ENCODE assay signal across 7 cellular contexts in the genomic region with DNA sequence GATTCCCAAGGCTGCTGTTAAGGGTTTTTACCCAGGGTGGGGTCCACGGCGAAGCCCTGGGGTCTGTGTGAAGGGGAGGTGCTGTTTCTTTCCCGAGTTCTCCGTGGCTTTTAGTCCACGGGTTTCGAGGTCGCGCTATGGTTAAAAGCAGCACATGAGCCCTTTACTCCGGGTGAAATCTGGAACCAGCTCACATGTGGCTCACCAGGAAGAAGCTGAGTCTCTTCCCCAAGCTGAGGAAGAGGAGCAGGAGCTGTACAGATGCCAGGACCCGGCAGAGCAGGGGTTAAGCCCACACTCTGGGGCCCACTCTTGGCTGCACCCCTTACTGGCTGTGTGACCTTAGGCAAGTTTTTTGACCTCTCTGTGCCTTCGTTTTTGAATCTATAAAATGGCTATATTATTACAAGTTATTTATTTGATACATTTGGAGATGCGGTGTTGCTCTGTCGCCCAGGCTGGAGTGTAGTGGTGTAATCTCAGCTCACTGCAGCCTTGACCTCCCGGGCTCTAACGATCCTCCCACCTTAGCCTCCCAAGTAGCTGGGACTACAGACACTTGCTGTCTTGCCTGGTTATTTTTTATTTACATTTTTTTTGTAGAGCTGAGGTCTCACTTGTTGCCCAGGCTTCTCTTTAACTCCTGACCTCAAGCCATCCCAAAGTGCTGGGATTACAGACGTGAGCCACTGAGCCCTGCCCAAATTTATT.
A peak's percentile ranks its signal among the peaks of the same experiment; 100 is the strongest.
DNase-seq lines count a peak whose midpoint lies in the region; FAIRE-seq and TF ChIP-seq lines count a peak whose summit lies in the region.

No MANE protein-coding gene starts in this region.

- peak overlapping the region in 2 of 4 experiments; percentile 35 to 43; a peak in 2 of 7 replicates for H3K9ac ChIP-seq in H1 (replicated peaks in 1 of 4; ENCODE audit: extremely low read depth in 1 of 4, low read depth in 3 of 4, low read length in 3 of 4)

- H3K4me3 ChIP-seq in H1 (ENCODE audit: extremely low read depth in 1 of 4, insufficient read depth in 2 of 4, low read depth in 3 of 4, low read length in 4 of 4) (peak overlapping the region; percentile 47 to 71 (median 68)), mesodermal cell (ENCODE audit: extremely low read depth, insufficient read depth, low read length, poor library complexity, severe bottlenecking) (peak overlapping the region; percentile 45), vagina (peak overlapping the region; percentile 23 to 26)

- H3K18ac ChIP-seq in H1 (ENCODE audit: extremely low read depth, low read length), result peak overlapping the region; percentile 6; the same call in 1 of the 2 replicates

- H3K4me1 ChIP-seq in H1 (replicated peaks in 1 of 4; ENCODE audit: control insufficient read depth in 3 of 4, insufficient read depth in 4 of 4, low read length in 3 of 4) (peaks cover 8 to 16% (median 13%) of the 10 kb centered on the region in 4 experiments), mesodermal cell (ENCODE audit: control insufficient read depth, insufficient read depth, low read length, poor library complexity, severe bottlenecking) (peaks cover 8% of the 10 kb centered on the region), vagina (peaks cover 9% of the 10 kb centered on the region)

- H3K27me3 ChIP-seq in H1 (replicated peaks in 1 of 4; ENCODE audit: control insufficient read depth in 3 of 4, extremely low read depth in 1 of 4, insufficient read depth in 3 of 4, low read length in 3 of 4) (no peaks in the 10 kb centered on the region), vagina (no peaks in the 10 kb centered on the region)

- no peak for FAIRE-seq in H1 (lab: Jason Lieb, UNC)

- no peaks in the 10 kb centered on the region; the same call in 1 of the 2 replicates for H3K23me2 ChIP-seq in H1 (ENCODE audit: low read depth, low read length)

- H3K9me3 ChIP-seq in H1 (ENCODE audit: insufficient read depth in 2 of 2, low read depth in 1 of 2, low read length in 1 of 2) (peaks cover 6 to 9% of the 10 kb centered on the region in 2 experiments), mesodermal cell (ENCODE audit: control insufficient read depth, low read length) (peaks cover 10% of the 10 kb centered on the region), vagina (no peaks in the 10 kb centered on the region)

- H3K4ac ChIP-seq in H1 (replicated peaks; ENCODE audit: insufficient read length, low read depth, low read length), result no peak overlapping the region

- peak; percentile 15 for DNase-seq in HuH-7.5 (ENCODE audit: low spot score)
- DNase-seq in H1 (ENCODE audit: low read depth in 1 of 2, low spot score in 2 of 2), result no peak
- no peak for DNase-seq in vagina (ENCODE audit: extremely low spot score in 2 of 2)
- no peak for DNase-seq in cerebellum (ENCODE audit: low spot score)
- DNase-seq in AG08395 (ENCODE audit: low spot score), result no peak
- DNase-seq in T1000 (lab: John Stamatoyannopoulos, UW), result no peak

- H2AK5ac ChIP-seq in H1 (ENCODE audit: low read depth, low read length), result no peak overlapping the region

- TF ChIP-seq EP300 in H1 (IDR thresholded peaks at IDR 0.05; ENCODE audit: borderline replicate concordance in 1 of 2, low read depth in 2 of 2, low read length in 2 of 2), result no peak

- no peak overlapping the region; the same call in 1 of the 2 replicates for H3K27ac ChIP-seq in H1 (ENCODE audit: low read depth, low read length)
- no peak overlapping the region for H3K27ac ChIP-seq in mesodermal cell (ENCODE audit: low read depth, low read length, severe bottlenecking)
- H3K27ac ChIP-seq in vagina, result no peak overlapping the region

- H2BK120ac ChIP-seq in H1 (replicated peaks; ENCODE audit: low read depth, low read length), result no peak overlapping the region

- no peak overlapping the region for H4K8ac ChIP-seq in H1 (ENCODE audit: extremely low read depth, insufficient read depth, low read length)

- intact Hi-C loops in vagina (cut with DNase I), result no loop called here

- peak overlapping the region; percentile 48 to 67 for H3K4me2 ChIP-seq in H1 (ENCODE audit: insufficient read depth in 1 of 2, low read depth in 2 of 2, low read length in 2 of 2)

- no peak overlapping the region for H2BK15ac ChIP-seq in H1 (ENCODE audit: low read length)

- H4K20me1 ChIP-seq in H1 (replicated peaks in 1 of 2; ENCODE audit: control insufficient read depth in 1 of 2, insufficient read depth in 2 of 2, low read length in 2 of 2), result peaks cover 0 to under 1% of the 10 kb centered on the region in 2 experiments

- no peak overlapping the region for H4K91ac ChIP-seq in H1 (replicated peaks; ENCODE audit: insufficient read length, low read length)

- H3K56ac ChIP-seq in H1 (replicated peaks; ENCODE audit: insufficient read length, low read depth, low read length), result no peak overlapping the region

- TF ChIP-seq CTCF in H1 (IDR thresholded peaks at IDR 0.05; ENCODE audit: control extremely low read depth in 1 of 3, insufficient read depth in 1 of 3, low read depth in 1 of 3, low read length in 3 of 3) (no peak), vagina (IDR thresholded peaks at IDR 0.05) (no peak)

- peak overlapping the region; percentile 82; the same call in 1 of the 2 replicates for H2AFZ ChIP-seq in H1 (ENCODE audit: low read length)

- no peak overlapping the region for H2BK12ac ChIP-seq in H1 (ENCODE audit: low read depth, low read length)

- H2BK20ac ChIP-seq in H1 (ENCODE audit: low read length), result no peak overlapping the region

- no peak for TF ChIP-seq POLR2A in H1 (IDR thresholded peaks at IDR 0.05; ENCODE audit: control extremely low read depth in 1 of 2, low read depth in 2 of 2, low read length in 2 of 2)
- TF ChIP-seq POLR2A in vagina (IDR thresholded peaks at IDR 0.05), result no peak

- no peak overlapping the region for H4K5ac ChIP-seq in H1 (ENCODE audit: insufficient read length, low read depth, low read length)

- H3K23ac ChIP-seq in H1 (ENCODE audit: insufficient read length), result no peak overlapping the region

- H2BK5ac ChIP-seq in H1 (ENCODE audit: low read depth, low read length), result peak overlapping the region; percentile 69; the same call in 1 of the 2 replicates

- peaks cover 3% of the 10 kb centered on the region; the same call in 1 of the 2 replicates for H3K79me1 ChIP-seq in H1 (ENCODE audit: low read depth, low read length)

- TF ChIP-seq RAD21 in H1 (IDR thresholded peaks at IDR 0.05 in 1 of 2, conservative IDR thresholded peaks at IDR 0.05 in 1 of 2; ENCODE audit: low read depth in 2 of 2, low read length in 2 of 2), result no peak

- POLR2A ChIA-PET in H1 (lab: Charles Lee; ENCODE audit: partially characterized antibody), result interaction anchor here (0.7 to 1.7 kb wide), 6 partner anchors 9 to 147 kb away, joined by 3 to 4 read pairs (median 3); no protein-coding TSS in a partner anchor

- WGBS in H1 (ENCODE audit: extremely low coverage in 1 of 2, insufficient coverage in 1 of 2, insufficient read length in 1 of 2, insufficient replicate concordance in 2 of 2, low coverage in 1 of 2, low lambda C conversion rate in 2 of 2, missing lambda C conversion rate in 1 of 2), 2 experiments, result 48% methylated on average over 16 of the region's 16 CpGs; no CpG with 5 or more reads in 1 of the 2 experiments
- 15 to 27% methylated on average over 10 of the region's 16 CpGs for WGBS in mesodermal cell (ENCODE audit: insufficient coverage in 2 of 2), 2 experiments

- peaks cover 0 to 15% of the 10 kb centered on the region in 2 experiments; a peak in 1 of 4 replicates for H3K79me2 ChIP-seq in H1 (ENCODE audit: control insufficient read depth in 1 of 2, insufficient read depth in 2 of 2, low read length in 2 of 2)

- CTCF ChIA-PET in H1 (lab: Charles Lee; ENCODE audit: partially characterized antibody), result interaction anchor here (0.6 to 8.5 kb wide), 46 partner anchors 8 to 373 kb away, joined by 3 to 141 read pairs (median 6); no protein-coding TSS in a partner anchor

- H3K14ac ChIP-seq in H1 (ENCODE audit: insufficient read length), result no peak overlapping the region

- H3K36me3 ChIP-seq in H1 (ENCODE audit: control insufficient read depth in 2 of 4, insufficient read depth in 4 of 4, low read length in 3 of 4) (no peaks in the 10 kb centered on the region), mesodermal cell (ENCODE audit: control insufficient read depth, insufficient read depth, low read length) (no peaks in the 10 kb centered on the region), vagina (no peaks in the 10 kb centered on the region)

TF ChIP-seq in H1, 55 proteins besides CTCF, POLR2A, EP300 and RAD21:
- TF ChIP-seq HDAC2 (IDR thresholded peaks at IDR 0.05; ENCODE audit: borderline replicate concordance in 1 of 2, low read depth in 2 of 2, low read length in 2 of 2) (peak in 1 of 2 experiments; percentile 59; a peak in 1 of 4 replicates), RFX5 (IDR thresholded peaks at IDR 0.05; ENCODE audit: borderline replicate concordance, low read depth, low read length) (no peak), SIRT6 (IDR thresholded peaks at IDR 0.05; ENCODE audit: low read length) (no peak), BRCA1 (IDR thresholded peaks at IDR 0.05; ENCODE audit: low read depth, low read length) (no peak), SP1 (IDR thresholded peaks at IDR 0.05; ENCODE audit: low read depth, low read length) (no peak), CHD1 (IDR thresholded peaks at IDR 0.05; ENCODE audit: low read depth, low read length) (no peak), KDM4A (IDR thresholded peaks at IDR 0.05; ENCODE audit: low read depth, low read length, severe bottlenecking) (peak; percentile 35), KDM1A (IDR thresholded peaks at IDR 0.05; ENCODE audit: borderline replicate concordance, low read length) (0 out of 2 replicates have a peak, but pooled peaks have one; percentile 54), POLR2AphosphoS5 (IDR thresholded peaks at IDR 0.05; ENCODE audit: low read depth, low read length) (no peak)
- TF ChIP-seq, protein P1, sequence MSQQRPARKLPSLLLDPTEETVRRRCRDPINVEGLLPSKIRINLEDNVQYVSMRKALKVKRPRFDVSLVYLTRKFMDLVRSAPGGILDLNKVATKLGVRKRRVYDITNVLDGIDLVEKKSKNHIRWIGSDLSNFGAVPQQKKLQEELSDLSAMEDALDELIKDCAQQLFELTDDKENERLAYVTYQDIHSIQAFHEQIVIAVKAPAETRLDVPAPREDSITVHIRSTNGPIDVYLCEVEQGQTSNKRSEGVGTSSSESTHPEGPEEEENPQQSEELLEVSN (IDR thresholded peaks at IDR 0.05), result no peak
